Comparison of ENCODE assay signal across 31 cellular contexts in the genomic region with DNA sequence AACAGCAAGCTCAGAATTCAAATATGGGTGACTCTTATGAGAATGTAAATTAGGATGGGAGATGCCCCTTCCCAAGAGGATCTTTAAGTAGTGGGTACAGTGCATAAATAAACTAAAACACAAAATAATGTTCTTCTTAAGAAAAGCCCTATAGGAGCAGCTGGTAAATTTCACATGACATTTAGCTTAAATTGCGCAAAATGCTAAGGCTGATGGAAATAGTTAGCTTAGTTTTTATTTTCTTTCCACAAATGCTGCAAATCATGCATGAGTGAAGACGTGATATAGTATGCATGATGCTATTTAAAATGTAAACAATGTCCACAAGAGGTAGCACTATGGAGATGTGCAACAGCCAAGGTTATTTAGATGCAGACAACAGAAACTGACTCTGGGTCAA.
"Had no signal": no experiment of that assay in that cellular context is flagged by ENCODE, and none has a peak within 500 bp of the region (broad histone marks: within the 10 kb centered on the region; RNA-seq: fewer than 3 reads in every experiment).

No MANE protein-coding gene starts in this region.

- H3K36me3 ChIP-seq: adrenal gland, brain microvascular endothelial cell, breast epithelium had no signal

- H3K4me3 ChIP-seq: adrenal gland, body of pancreas, breast epithelium had no signal

- H3K9me3 ChIP-seq: adrenal gland, body of pancreas, breast epithelium had no signal

- ATAC-seq: activated CD8-positive, alpha-beta T cell treated with anti-CD3 and anti-CD28 coated beads for 36 hours; activated naive CD8-positive, alpha-beta T cell treated with anti-CD3 and anti-CD28 coated beads, Interleukin-2, amount 50 U/mL, for 24 hours; activated T-cell treated with anti-CD3 and anti-CD28 coated beads, Interleukin-2, amount 50 U/mL, for 4 hours; activated T-cell treated with anti-CD3 and anti-CD28 coated beads, Interleukin-2, amount 50 U/mL, for 72 hours; activated T-helper 17 cell treated with anti-CD3 and anti-CD28 coated beads, Interleukin-2, amount 50 U/mL, for 72 hours; body of pancreas had no signal

- H3K27ac ChIP-seq: adrenal gland, body of pancreas, brain microvascular endothelial cell, breast epithelium, VCaP had no signal

- H3K4me1 ChIP-seq: adrenal gland, body of pancreas, breast epithelium had no signal

- DNase-seq: activated B cell treated with CpG ODN at 0.5 μM for 24 hours; activated CD4-positive, alpha-beta memory T cell treated with anti-CD3 and anti-CD28 coated beads for 36 hours; activated CD4-positive, alpha-beta T cell treated with anti-CD3 and anti-CD28 coated beads for 4 hours; activated CD4-positive, alpha-beta T cell treated with anti-CD3 and anti-CD28 coated beads, Interleukin-2, amount 10 ng/mL, durations not matched to agents 24 days and 14 days; activated CD4-positive, alpha-beta T cell treated with anti-CD3 and anti-CD28 coated beads, Interleukin-2, amount 50 U/mL, for 1 hour; activated CD4-positive, alpha-beta T cell treated with anti-CD3 and anti-CD28 coated beads, Interleukin-2, amount 50 U/mL, for 4 hours; activated CD4-positive, CD25-positive, alpha-beta regulatory T cell treated with anti-CD3 and anti-CD28 coated beads, Interleukin-2, amount 50 U/mL, for 72 hours; activated CD8-positive, alpha-beta memory T cell treated with anti-CD3 and anti-CD28 coated beads, Interleukin-2, amount 50 U/mL, for 4 hours; activated CD8-positive, alpha-beta T cell treated with anti-CD3 and anti-CD28 coated beads for 36 hours; activated effector memory CD4-positive, alpha-beta T cell treated with anti-CD3 and anti-CD28 coated beads, Interleukin-2, amount 50 U/mL, for 16 hours; activated gamma-delta T cell treated with Interleukin-2 at 50 U/mL for 16 hours; activated naive CD4-positive, alpha-beta T cell; activated naive CD4-positive, alpha-beta T cell treated with anti-CD3 and anti-CD28 coated beads for 36 hours; activated naive CD8-positive, alpha-beta T cell treated with anti-CD3 and anti-CD28 coated beads, Interleukin-2, amount 10 ng/mL, durations not matched to agents 7 days and 5 days; activated naive CD8-positive, alpha-beta T cell treated with anti-CD3 and anti-CD28 coated beads, Interleukin-2, amount 50 U/mL, for 24 hours; activated T-cell treated with anti-CD3 and anti-CD28 coated beads for 4 hours; activated T-cell treated with anti-CD3 and anti-CD28 coated beads, Interleukin-2, amount 50 U/mL, for 1 hour; activated T-cell treated with anti-CD3 and anti-CD28 coated beads, Interleukin-2, amount 50 U/mL, for 4 hours; activated T-cell treated with anti-CD3 and anti-CD28 coated beads, Interleukin-2, amount 50 U/mL, for 72 hours; adrenal gland; amniotic stem cell; aorta; body of pancreas; brain microvascular endothelial cell; central memory CD4-positive, alpha-beta T cell; T-helper 1 cell; T-helper 2 cell; T-helper 9 cell had no signal

- H3K27me3 ChIP-seq: adrenal gland, body of pancreas, brain microvascular endothelial cell, breast epithelium had no signal
